ENCODE assay signal across 27 cellular contexts in genomic region chr5:121737120-121737519, GRCh38.
"Had no signal": no experiment of that assay in that cellular context is flagged by ENCODE, and none has a peak within 500 bp of the region (broad histone marks: within the 10 kb centered on the region; RNA-seq: fewer than 3 reads in every experiment).

No MANE protein-coding gene starts in this region.

- ATAC-seq: gastroesophageal sphincter; left ventricle myocardium superior; natural killer cell treated with Interleukin-12 subunit alpha and Interleukin-12 subunit beta and Interleukin-15 and Interleukin-18, amount 100 ng/mL, for 72 hours; pancreas; sciatic nerve; stimulated activated naive B cell treated with anti-CD40 and anti-IgM and Interleukin-4, amounts not matched to agents 10 μg/mL and 1 μg/mL and 100 μg/mL, for 72 hours had no signal

- DNase-seq: cortex of kidney; effector memory CD4-positive, alpha-beta T cell; esophagus squamous epithelium; foreskin fibroblast; glutamatergic neuron; left ventricle myocardium superior; mesenchymal stem cell; midbrain; occipital lobe; pancreas; retina; spleen; stimulated activated CD4-positive, alpha-beta T cell treated with anti-CD3 and anti-CD28 coated beads, Interleukin-2, amount 100 ng/mL, for 24 hours; stimulated activated CD4-positive, alpha-beta T cell treated with anti-CD3 and anti-CD28 coated beads, Interleukin-4, amount 100 ng/mL, for 4 hours; stimulated activated naive B cell treated with anti-CD40 and anti-IgM and Interleukin-4, amounts not matched to agents 10 μg/mL and 1 μg/mL and 100 μg/mL, for 72 hours; stomach; substantia nigra; transverse colon had no signal

- H3K27ac ChIP-seq: epithelial cell of prostate, esophagus squamous epithelium, gastroesophageal sphincter, pancreas, prostate gland, spleen, stomach, thoracic aorta, transverse colon had no signal

- H3K36me3 ChIP-seq: esophagus squamous epithelium, gastroesophageal sphincter, pancreas, prostate gland, spleen, stomach, thoracic aorta, transverse colon had no signal

- H3K4me1 ChIP-seq: esophagus squamous epithelium, gastroesophageal sphincter, pancreas, prostate gland, spleen, transverse colon had no signal

- H3K4me3 ChIP-seq: esophagus squamous epithelium, gastroesophageal sphincter, lung, pancreas, prostate gland, spleen, stomach, thoracic aorta, transverse colon had no signal

- FAIRE-seq: endometrium, keratinocyte, pancreas had no signal

- H3K27me3 ChIP-seq: esophagus squamous epithelium, gastroesophageal sphincter, pancreas, spleen, stomach, transverse colon had no signal

- H3K9me3 ChIP-seq: esophagus squamous epithelium, gastroesophageal sphincter, pancreas, prostate gland, thoracic aorta, transverse colon had no signal
